In genomic region chr5:171700331-171700935, GRCh38 we compare ENCODE assay signal across 21 cellular contexts.
"Had no signal": no experiment of that assay in that cellular context is flagged by ENCODE, and none has a peak within 500 bp of the region (broad histone marks: within the 10 kb centered on the region; RNA-seq: fewer than 3 reads in every experiment).

No MANE protein-coding gene starts in this region.

- H3K36me3 ChIP-seq: colonic mucosa, heart right ventricle, prostate gland, right lobe of liver, suprapubic skin, tibial artery, upper lobe of right lung, vagina had no signal

- H3K9me3 ChIP-seq: colonic mucosa, heart right ventricle, prostate gland, right lobe of liver, suprapubic skin, tibial artery, upper lobe of right lung, vagina had no signal

- H3K27ac Mint-ChIP-seq: endodermal cell; naive B cell; nephron progenitor cell; stimulated activated effector memory CD8-positive, alpha-beta T cell treated with anti-CD3 and anti-CD28 coated beads, Interleukin-12 subunit alpha, Interleukin-12 subunit beta, amount 100 ng/mL, for 72 hours had no signal

- H3K4me3 ChIP-seq: colonic mucosa, heart right ventricle, prostate gland, right lobe of liver, suprapubic skin, tibial artery, upper lobe of right lung, vagina had no signal

- H3K9me3 Mint-ChIP-seq: endodermal cell; naive B cell; nephron progenitor cell; stimulated activated effector memory CD8-positive, alpha-beta T cell treated with anti-CD3 and anti-CD28 coated beads, Interleukin-12 subunit alpha, Interleukin-12 subunit beta, amount 100 ng/mL, for 72 hours had no signal

- H3K27ac ChIP-seq: colonic mucosa, foreskin keratinocyte, parathyroid adenoma, prostate gland, right lobe of liver, suprapubic skin, tibial artery, upper lobe of right lung, vagina had no signal

- H3K36me3 Mint-ChIP-seq: naive B cell; stimulated activated effector memory CD8-positive, alpha-beta T cell treated with anti-CD3 and anti-CD28 coated beads, Interleukin-12 subunit alpha, Interleukin-12 subunit beta, amount 100 ng/mL, for 72 hours had no signal

- DNase-seq: colonic mucosa; effector CD4-positive, alpha-beta T cell; endodermal cell; erythroblast; foreskin keratinocyte; islet precursor cell; mesendoderm; naive B cell; nephron progenitor cell; stimulated activated CD4-positive, alpha-beta T cell treated with anti-CD3 and anti-CD28 coated beads, Interleukin-4, amount 100 ng/mL, for 1 hour; stimulated activated CD8-positive, alpha-beta memory T cell treated with anti-CD3 and anti-CD28 coated beads, Interleukin-4, amount 100 ng/mL, for 48 hours; stimulated activated naive CD8-positive, alpha-beta T cell treated with anti-CD3 and anti-CD28 coated beads, Interleukin-15, Interleukin-2, amounts not matched to agents 100 U/mL and 50 U/mL, for 24 hours; upper lobe of right lung had no signal

- H3K4me3 Mint-ChIP-seq: endodermal cell; naive B cell; nephron progenitor cell; stimulated activated effector memory CD8-positive, alpha-beta T cell treated with anti-CD3 and anti-CD28 coated beads, Interleukin-12 subunit alpha, Interleukin-12 subunit beta, amount 100 ng/mL, for 72 hours had no signal

- H3K4me1 Mint-ChIP-seq: endodermal cell; naive B cell; stimulated activated effector memory CD8-positive, alpha-beta T cell treated with anti-CD3 and anti-CD28 coated beads, Interleukin-12 subunit alpha, Interleukin-12 subunit beta, amount 100 ng/mL, for 72 hours had no signal

- ATAC-seq: foreskin keratinocyte; right lobe of liver; stimulated activated effector memory CD8-positive, alpha-beta T cell treated with anti-CD3 and anti-CD28 coated beads, Interleukin-12 subunit alpha, Interleukin-12 subunit beta, amount 100 ng/mL, for 72 hours; stimulated activated naive CD8-positive, alpha-beta T cell treated with anti-CD3 and anti-CD28 coated beads, Interleukin-15, Interleukin-2, amounts not matched to agents 100 U/mL and 50 U/mL, for 24 hours; upper lobe of right lung had no signal

- H3K27me3 ChIP-seq: colonic mucosa, heart right ventricle, right lobe of liver, tibial artery, upper lobe of right lung, vagina had no signal

- H3K4me1 ChIP-seq: colonic mucosa, foreskin keratinocyte, parathyroid adenoma, prostate gland, right lobe of liver, suprapubic skin, tibial artery, upper lobe of right lung, vagina had no signal
